15 cellular contexts compared by ENCODE assay signal in genomic region chr7:136947347-136947746, GRCh38.
A peak's percentile ranks its signal among the peaks of the same experiment; 100 is the strongest.
DNase-seq lines count a peak whose midpoint lies in the region; ATAC-seq and TF ChIP-seq lines count a peak whose summit lies in the region.
"Had no signal": no experiment of that assay in that cellular context is flagged by ENCODE, and none has a peak within 500 bp of the region (broad histone marks: within the 10 kb centered on the region; RNA-seq: fewer than 3 reads in every experiment).

No MANE protein-coding gene starts in this region.

- CTCF ChIA-PET in PC-3 (lab: Charles Lee) = no interaction called here

- H2AFZ ChIP-seq in GM23248 (no peak overlapping the region), PC-3 (ENCODE audit: low read length) (no peak overlapping the region)

- DNase-seq in GM23248 = peak; percentile 23
- DNase-seq in PC-3 = peak; percentile 44
- peak; percentile 79 for DNase-seq in choroid plexus epithelial cell (ENCODE audit: low read depth)
- peak; percentile 69 for DNase-seq in iris pigment epithelial cell (ENCODE audit: low read depth)
- no peak for DNase-seq in C1 segment of cervical spinal cord (lab: John Stamatoyannopoulos, UW)
- no peak for DNase-seq in RKO (ENCODE audit: low spot score)
- DNase-seq: DMS 273 treated with DMSO at 0.1 percent for 48 hours, HCEC 1CT, NCI-H187, NCI-H2171 treated with DMSO at 0.1 percent for 48 hours, NCI-H510A treated with DMSO at 0.1 percent for 48 hours, RPMI8226 had no signal

- H3K27me3 ChIP-seq in GM23248 (replicated peaks; ENCODE audit: insufficient read depth) (no peaks in the 10 kb centered on the region), PC-3 (ENCODE audit: low read length) (no peaks in the 10 kb centered on the region)
- H3K27me3 ChIP-seq: BLaER1 treated with 17β-estradiol and CSF1 and Interleukin-3, amounts not matched to agents 10 nM and 100 nM had no signal

- H4K20me1 ChIP-seq in GM23248 (ENCODE audit: insufficient read depth) = no peaks in the 10 kb centered on the region
- H4K20me1 ChIP-seq in PC-3 (ENCODE audit: low read length) = no peaks in the 10 kb centered on the region
- H4K20me1 ChIP-seq: BLaER1 treated with 17β-estradiol and CSF1 and Interleukin-3, amounts not matched to agents 10 nM and 100 nM had no signal

- no TSS peak for BruUV-seq in PC-3 (replicated peaks; lab: Mats Ljungman, UMichigan)

- TF ChIP-seq CTCF in PC-3 (conservative IDR thresholded peaks at IDR 0.05; ENCODE audit: low read depth, low read length) (no peak), choroid plexus epithelial cell (conservative IDR thresholded peaks at IDR 0.05; ENCODE audit: low read depth, low read length) (no peak)

- H3K4me2 ChIP-seq in GM23248 (ENCODE audit: unreplicated experiment) (no peak overlapping the region), PC-3 (ENCODE audit: low read length) (no peak overlapping the region)
- H3K4me2 ChIP-seq: BLaER1 treated with 17β-estradiol and CSF1 and Interleukin-3, amounts not matched to agents 10 nM and 100 nM had no signal

- no peak overlapping the region for H3K27ac ChIP-seq in GM23248
- no peak overlapping the region for H3K27ac ChIP-seq in PC-3 (ENCODE audit: low read length)
- H3K27ac ChIP-seq: BLaER1 treated with 17β-estradiol and CSF1 and Interleukin-3, amounts not matched to agents 10 nM and 100 nM had no signal

- no peaks in the 10 kb centered on the region for H3K4me1 ChIP-seq in GM23248 (ENCODE audit: insufficient read depth)
- H3K4me1 ChIP-seq in PC-3 (ENCODE audit: insufficient read depth, low read length) = no peaks in the 10 kb centered on the region
- H3K4me1 ChIP-seq: BLaER1 treated with 17β-estradiol and CSF1 and Interleukin-3, amounts not matched to agents 10 nM and 100 nM had no signal

- H3K79me2 ChIP-seq in GM23248 (ENCODE audit: insufficient read depth) (no peaks in the 10 kb centered on the region), PC-3 (ENCODE audit: low read length) (no peaks in the 10 kb centered on the region)

- H3K9me3 ChIP-seq in GM23248 (ENCODE audit: low read depth) (no peaks in the 10 kb centered on the region), PC-3 (ENCODE audit: low read length) (no peaks in the 10 kb centered on the region)
- H3K9me3 ChIP-seq: BLaER1 treated with 17β-estradiol and CSF1 and Interleukin-3, amounts not matched to agents 10 nM and 100 nM had no signal

- H3K4me3 ChIP-seq in GM23248 (no peak overlapping the region), PC-3 (ENCODE audit: low read length) (no peak overlapping the region), choroid plexus epithelial cell (ENCODE audit: low read depth, low read length) (no peak overlapping the region)
- H3K4me3 ChIP-seq: BLaER1 treated with 17β-estradiol and CSF1 and Interleukin-3, amounts not matched to agents 10 nM and 100 nM had no signal

- in situ Hi-C loops in GM23248 (cut with MboI) = no loop called here

- POLR2A ChIA-PET in PC-3 (lab: Charles Lee; ENCODE audit: unreplicated experiment) = no interaction called here

- H3K9ac ChIP-seq in GM23248 = no peak overlapping the region
- no peak overlapping the region for H3K9ac ChIP-seq in PC-3 (ENCODE audit: low read length)
- H3K9ac ChIP-seq: BLaER1 treated with 17β-estradiol and CSF1 and Interleukin-3, amounts not matched to agents 10 nM and 100 nM had no signal

- ATAC-seq in PC-3 (no peak), HG03159 (IDR thresholded peaks at IDR 0.05; ENCODE audit: unreplicated experiment) (no peak), GM21717 (IDR thresholded peaks at IDR 0.05; ENCODE audit: unreplicated experiment) (no peak)

- H3K36me3 ChIP-seq in GM23248 (ENCODE audit: low read depth) (no peaks in the 10 kb centered on the region), PC-3 (ENCODE audit: low read depth, low read length) (no peaks in the 10 kb centered on the region)
- H3K36me3 ChIP-seq: BLaER1 treated with 17β-estradiol and CSF1 and Interleukin-3, amounts not matched to agents 10 nM and 100 nM had no signal

- intact Hi-C loops in PC-3 (cut with micrococcal nuclease) = no loop called here

- H3K9me2 ChIP-seq in GM23248 (ENCODE audit: insufficient read depth) (no peaks in the 10 kb centered on the region), PC-3 (replicated peaks; ENCODE audit: low read length) (no peaks in the 10 kb centered on the region)

- H3F3A ChIP-seq in GM23248 (ENCODE audit: insufficient read depth) (no peaks in the 10 kb centered on the region), PC-3 (ENCODE audit: low read length, unreplicated experiment) (no peaks in the 10 kb centered on the region)

Comparison
In these comparisons a context has a peak if more than half of its experiments do, and no peak if none do; other contexts are left out.
1. DNase-seq: peak in GM23248 (single experiment), PC-3 (single experiment), choroid plexus epithelial cell (single experiment) and iris pigment epithelial cell (single experiment); none in C1 segment of cervical spinal cord (0 of 14) and RKO (single experiment).